1 cellular context compared by ENCODE assay signal in genomic region chr20:50794846-50795634, GRCh38.
TF ChIP-seq lines count a peak whose summit lies in the region.

A gene with protein sequence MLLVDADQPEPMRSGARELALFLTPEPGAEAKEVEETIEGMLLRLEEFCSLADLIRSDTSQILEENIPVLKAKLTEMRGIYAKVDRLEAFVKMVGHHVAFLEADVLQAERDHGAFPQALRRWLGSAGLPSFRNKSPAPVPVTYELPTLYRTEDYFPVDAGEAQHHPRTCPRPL (plus strand): TSS chr20:50795061. CDS start chr20:50795084, 23 bp downstream.

TF ChIP-seq in GM12878, 131 proteins besides CTCF, POLR2A, EP300 and RAD21 (continued from another document and continues in another):
- TF ChIP-seq, protein P1, sequence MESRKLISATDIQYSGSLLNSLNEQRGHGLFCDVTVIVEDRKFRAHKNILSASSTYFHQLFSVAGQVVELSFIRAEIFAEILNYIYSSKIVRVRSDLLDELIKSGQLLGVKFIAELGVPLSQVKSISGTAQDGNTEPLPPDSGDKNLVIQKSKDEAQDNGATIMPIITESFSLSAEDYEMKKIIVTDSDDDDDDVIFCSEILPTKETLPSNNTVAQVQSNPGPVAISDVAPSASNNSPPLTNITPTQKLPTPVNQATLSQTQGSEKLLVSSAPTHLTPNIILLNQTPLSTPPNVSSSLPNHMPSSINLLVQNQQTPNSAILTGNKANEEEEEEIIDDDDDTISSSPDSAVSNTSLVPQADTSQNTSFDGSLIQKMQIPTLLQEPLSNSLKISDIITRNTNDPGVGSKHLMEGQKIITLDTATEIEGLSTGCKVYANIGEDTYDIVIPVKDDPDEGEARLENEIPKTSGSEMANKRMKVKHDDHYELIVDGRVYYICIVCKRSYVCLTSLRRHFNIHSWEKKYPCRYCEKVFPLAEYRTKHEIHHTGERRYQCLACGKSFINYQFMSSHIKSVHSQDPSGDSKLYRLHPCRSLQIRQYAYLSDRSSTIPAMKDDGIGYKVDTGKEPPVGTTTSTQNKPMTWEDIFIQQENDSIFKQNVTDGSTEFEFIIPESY (IDR thresholded peaks at IDR 0.05) = no peak
- TF ChIP-seq SMAD5 (IDR thresholded peaks at IDR 0.05; ENCODE audit: low read depth) (no peak), ZBTB11 (CRISPR knock-in tag; IDR thresholded peaks at IDR 0.05) (no peak), SUPT20H (IDR thresholded peaks at IDR 0.05; ENCODE audit: borderline replicate concordance, control insufficient read depth, low read depth, low read length) (no peak), FOS (IDR thresholded peaks at IDR 0.05; ENCODE audit: borderline replicate concordance, extremely low read depth, insufficient read length) (no peak), JUNB (IDR thresholded peaks at IDR 0.05) (no peak), KLF5 (IDR thresholded peaks at IDR 0.05; ENCODE audit: partially characterized antibody) (peak; percentile 26), BCL3 (IDR thresholded peaks at IDR 0.05; ENCODE audit: borderline replicate concordance, insufficient read depth, low read depth, low read length, poor library complexity, severe bottlenecking) (peak; percentile 62), MTA3 (IDR thresholded peaks at IDR 0.05; ENCODE audit: borderline replicate concordance, low read length) (no peak), TCF7 (IDR thresholded peaks at IDR 0.05; ENCODE audit: borderline replicate concordance) (no peak), CBX3 (IDR thresholded peaks at IDR 0.05; ENCODE audit: borderline replicate concordance, low read depth) (no peak), MTA2 (IDR thresholded peaks at IDR 0.05; ENCODE audit: low read depth) (no peak), CBX5 (IDR thresholded peaks at IDR 0.05; ENCODE audit: low read depth) (0 out of 2 replicates have a peak, but pooled peaks have one; percentile 39), ASH2L (IDR thresholded peaks at IDR 0.05; ENCODE audit: borderline replicate concordance, low read depth) (peak; percentile 40; the same call in 1 of the 2 replicates), YY1 (IDR thresholded peaks at IDR 0.05; ENCODE audit: low read depth, low read length) (peak; percentile 85), SUZ12 (IDR thresholded peaks at IDR 0.05; ENCODE audit: unreplicated experiment) (no peak), RELB (IDR thresholded peaks at IDR 0.05; ENCODE audit: low read depth) (no peak), EGR1 (IDR thresholded peaks at IDR 0.05; ENCODE audit: borderline replicate concordance in 1 of 2, low read depth in 2 of 2, low read length in 2 of 2) (peak; percentile 88 to 100), ZBTB40 (IDR thresholded peaks at IDR 0.05; ENCODE audit: borderline replicate concordance) (no peak), PAX8 (IDR thresholded peaks at IDR 0.05) (no peak), GATAD2B (conservative IDR thresholded peaks at IDR 0.05; ENCODE audit: low read depth) (peak; percentile 93), ZSCAN29 (IDR thresholded peaks at IDR 0.05) (peak; percentile 71; the same call in 1 of the 2 replicates), LARP7 (IDR thresholded peaks at IDR 0.05) (peak; percentile 82), ZBED1 (IDR thresholded peaks at IDR 0.05; ENCODE audit: borderline replicate concordance) (no peak), IRF3 (IDR thresholded peaks at IDR 0.05) (0 out of 2 replicates have a peak, but pooled peaks have one; percentile 25), GABPA (IDR thresholded peaks at IDR 0.05; ENCODE audit: low read depth) (no peak), CREB1 (IDR thresholded peaks at IDR 0.05; ENCODE audit: low read depth) (no peak), ZBTB4 (CRISPR knock-in tag; IDR thresholded peaks at IDR 0.05) (no peak), SMAD1 (IDR thresholded peaks at IDR 0.05; ENCODE audit: low read depth, partially characterized antibody) (no peak), IRF4 (IDR thresholded peaks at IDR 0.05; ENCODE audit: low read depth, low read length) (0 out of 2 replicates have a peak, but pooled peaks have one; percentile 32), PML (IDR thresholded peaks at IDR 0.05; ENCODE audit: low read length) (no peak), CHD1 (IDR thresholded peaks at IDR 0.05; ENCODE audit: low read depth, low read length) (no peak), EED (IDR thresholded peaks at IDR 0.05; ENCODE audit: low read depth) (no peak)
- TF ChIP-seq, protein P2, sequence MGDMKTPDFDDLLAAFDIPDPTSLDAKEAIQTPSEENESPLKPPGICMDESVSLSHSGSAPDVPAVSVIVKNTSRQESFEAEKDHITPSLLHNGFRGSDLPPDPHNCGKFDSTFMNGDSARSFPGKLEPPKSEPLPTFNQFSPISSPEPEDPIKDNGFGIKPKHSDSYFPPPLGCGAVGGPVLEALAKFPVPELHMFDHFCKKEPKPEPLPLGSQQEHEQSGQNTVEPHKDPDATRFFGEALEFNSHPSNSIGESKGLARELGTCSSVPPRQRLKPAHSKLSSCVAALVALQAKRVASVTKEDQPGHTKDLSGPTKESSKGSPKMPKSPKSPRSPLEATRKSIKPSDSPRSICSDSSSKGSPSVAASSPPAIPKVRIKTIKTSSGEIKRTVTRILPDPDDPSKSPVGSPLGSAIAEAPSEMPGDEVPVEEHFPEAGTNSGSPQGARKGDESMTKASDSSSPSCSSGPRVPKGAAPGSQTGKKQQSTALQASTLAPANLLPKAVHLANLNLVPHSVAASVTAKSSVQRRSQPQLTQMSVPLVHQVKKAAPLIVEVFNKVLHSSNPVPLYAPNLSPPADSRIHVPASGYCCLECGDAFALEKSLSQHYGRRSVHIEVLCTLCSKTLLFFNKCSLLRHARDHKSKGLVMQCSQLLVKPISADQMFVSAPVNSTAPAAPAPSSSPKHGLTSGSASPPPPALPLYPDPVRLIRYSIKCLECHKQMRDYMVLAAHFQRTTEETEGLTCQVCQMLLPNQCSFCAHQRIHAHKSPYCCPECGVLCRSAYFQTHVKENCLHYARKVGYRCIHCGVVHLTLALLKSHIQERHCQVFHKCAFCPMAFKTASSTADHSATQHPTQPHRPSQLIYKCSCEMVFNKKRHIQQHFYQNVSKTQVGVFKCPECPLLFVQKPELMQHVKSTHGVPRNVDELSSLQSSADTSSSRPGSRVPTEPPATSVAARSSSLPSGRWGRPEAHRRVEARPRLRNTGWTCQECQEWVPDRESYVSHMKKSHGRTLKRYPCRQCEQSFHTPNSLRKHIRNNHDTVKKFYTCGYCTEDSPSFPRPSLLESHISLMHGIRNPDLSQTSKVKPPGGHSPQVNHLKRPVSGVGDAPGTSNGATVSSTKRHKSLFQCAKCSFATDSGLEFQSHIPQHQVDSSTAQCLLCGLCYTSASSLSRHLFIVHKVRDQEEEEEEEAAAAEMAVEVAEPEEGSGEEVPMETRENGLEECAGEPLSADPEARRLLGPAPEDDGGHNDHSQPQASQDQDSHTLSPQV (IDR thresholded peaks at IDR 0.05) = peak; percentile 92
- TF ChIP-seq, protein P3, sequence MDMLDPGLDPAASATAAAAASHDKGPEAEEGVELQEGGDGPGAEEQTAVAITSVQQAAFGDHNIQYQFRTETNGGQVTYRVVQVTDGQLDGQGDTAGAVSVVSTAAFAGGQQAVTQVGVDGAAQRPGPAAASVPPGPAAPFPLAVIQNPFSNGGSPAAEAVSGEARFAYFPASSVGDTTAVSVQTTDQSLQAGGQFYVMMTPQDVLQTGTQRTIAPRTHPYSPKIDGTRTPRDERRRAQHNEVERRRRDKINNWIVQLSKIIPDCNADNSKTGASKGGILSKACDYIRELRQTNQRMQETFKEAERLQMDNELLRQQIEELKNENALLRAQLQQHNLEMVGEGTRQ (IDR thresholded peaks at IDR 0.05; ENCODE audit: borderline replicate concordance, low read depth, low read length) = no peak
